9 cellular contexts compared by ENCODE assay signal in the genomic region with DNA sequence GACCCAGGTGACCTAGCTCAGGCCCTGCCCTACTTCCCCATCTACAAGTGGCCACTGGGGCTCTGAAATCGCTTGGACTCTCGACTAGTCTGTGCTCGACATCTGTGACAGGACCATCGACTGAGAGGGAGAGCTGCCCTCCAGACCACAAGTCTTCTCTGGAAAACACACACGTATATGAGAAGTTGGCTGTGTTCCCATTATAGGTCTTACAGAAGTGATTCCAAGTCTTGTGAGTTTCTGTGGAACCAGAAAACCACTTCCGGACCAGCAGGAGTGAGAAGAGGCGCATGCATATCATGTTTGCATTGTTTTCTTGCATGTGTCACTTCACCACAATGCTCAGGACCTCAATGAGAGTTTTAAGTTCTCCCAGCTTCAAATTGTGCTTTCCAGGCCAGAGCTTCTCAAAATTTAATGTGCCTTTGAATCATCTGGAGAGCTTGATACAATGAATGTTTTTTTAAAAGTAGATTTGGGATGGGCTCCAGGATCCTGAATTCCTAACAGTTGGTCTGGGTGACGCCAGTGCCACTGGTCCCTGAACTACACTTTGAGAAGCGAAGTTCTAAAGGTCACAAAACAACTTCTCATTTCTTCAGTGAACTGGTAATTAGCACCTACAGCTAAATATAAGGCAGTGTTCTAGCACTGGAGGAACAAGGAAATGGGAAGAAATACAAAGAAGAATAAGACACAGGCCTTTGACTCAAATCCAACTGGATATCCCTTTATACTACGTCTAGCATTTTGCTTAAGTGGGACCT. TPM values are rescaled to one million over a fixed set of nuclear protein-coding genes. Genes with fewer than 3 reads are reported as not detected.
DNase-seq lines count a peak whose midpoint lies in the region; ATAC-seq and TF ChIP-seq lines count a peak whose summit lies in the region.
"Had no signal": no experiment of that assay in that cellular context is flagged by ENCODE, and none has a peak within 500 bp of the region (broad histone marks: within the 10 kb centered on the region; RNA-seq: fewer than 3 reads in every experiment).

No MANE protein-coding gene starts in this region.

- peak; percentile 57 for DNase-seq in AG09309 (ENCODE audit: low read depth)
- peak; percentile 84 for DNase-seq in H4 (ENCODE audit: low spot score)
- no peak for DNase-seq in activated T-helper 2 cell treated with anti-CD3 and anti-CD28 coated beads, Interferon-gamma antibody, Interleukin-2, Interleukin-4, amounts not matched to agents 10 μg/mL and 5 μg/mL and 100 μg/mL, durations not matched to agents 14 hours and 24 hours and 36 hours (ENCODE audit: low spot score)
- no peak for DNase-seq in left colon
- DNase-seq in HuH-7.5 (ENCODE audit: low spot score) = no peak
- no peak for DNase-seq in GM19240 (ENCODE audit: insufficient read length, low spot score)
- DNase-seq in NCI-H1694 treated with DMSO at 0.1 percent for 48 hours (lab: John Stamatoyannopoulos, UW) = no peak
- no peak for DNase-seq in DMS153 (lab: John Stamatoyannopoulos, UW)
- DNase-seq: NCI-H226 had no signal

- no peaks in the 10 kb centered on the region for H3K9me3 Mint-ChIP-seq in activated T-helper 2 cell treated with anti-CD3 and anti-CD28 coated beads, Interferon-gamma antibody, Interleukin-2, Interleukin-4, amounts not matched to agents 10 μg/mL and 5 μg/mL and 100 μg/mL, durations not matched to agents 14 hours and 24 hours and 36 hours

- no peaks in the 10 kb centered on the region for H3K36me3 Mint-ChIP-seq in activated T-helper 2 cell treated with anti-CD3 and anti-CD28 coated beads, Interferon-gamma antibody, Interleukin-2, Interleukin-4, amounts not matched to agents 10 μg/mL and 5 μg/mL and 100 μg/mL, durations not matched to agents 14 hours and 24 hours and 36 hours (ENCODE audit: low read depth)

- H3K4me3 ChIP-seq in AG09309 (ENCODE audit: control insufficient read depth, low read depth, low read length) = no peak overlapping the region

- H3K27ac Mint-ChIP-seq in activated T-helper 2 cell treated with anti-CD3 and anti-CD28 coated beads, Interferon-gamma antibody, Interleukin-2, Interleukin-4, amounts not matched to agents 10 μg/mL and 5 μg/mL and 100 μg/mL, durations not matched to agents 14 hours and 24 hours and 36 hours = peak overlapping the region; percentile 73

- peak; percentile 81 for ATAC-seq in left colon

- TF ChIP-seq CTCF in AG09309 (IDR thresholded peaks at IDR 0.05; ENCODE audit: control insufficient read depth, insufficient read depth, low read depth, low read length, missing control alignments) = no peak

- no peak overlapping the region for H3K4me3 Mint-ChIP-seq in activated T-helper 2 cell treated with anti-CD3 and anti-CD28 coated beads, Interferon-gamma antibody, Interleukin-2, Interleukin-4, amounts not matched to agents 10 μg/mL and 5 μg/mL and 100 μg/mL, durations not matched to agents 14 hours and 24 hours and 36 hours (ENCODE audit: low read depth)

- intact Hi-C loops in activated T-helper 2 cell treated with anti-CD3 and anti-CD28 coated beads, Interferon-gamma antibody, Interleukin-2, Interleukin-4, amounts not matched to agents 10 μg/mL and 5 μg/mL and 100 μg/mL, durations not matched to agents 14 hours and 24 hours and 36 hours (cut with micrococcal nuclease) = no loop called here
- intact Hi-C loops in left colon (cut with DNase I, micrococcal nuclease) = no loop called here

- H3K27me3 Mint-ChIP-seq in activated T-helper 2 cell treated with anti-CD3 and anti-CD28 coated beads, Interferon-gamma antibody, Interleukin-2, Interleukin-4, amounts not matched to agents 10 μg/mL and 5 μg/mL and 100 μg/mL, durations not matched to agents 14 hours and 24 hours and 36 hours (ENCODE audit: low read depth) = no peaks in the 10 kb centered on the region

- peaks cover 32% of the 10 kb centered on the region for H3K4me1 Mint-ChIP-seq in activated T-helper 2 cell treated with anti-CD3 and anti-CD28 coated beads, Interferon-gamma antibody, Interleukin-2, Interleukin-4, amounts not matched to agents 10 μg/mL and 5 μg/mL and 100 μg/mL, durations not matched to agents 14 hours and 24 hours and 36 hours (ENCODE audit: low read depth)

RNA-seq across cellular contexts. Expression of a gene that starts 15.6 kb away (rescaled TPM):
- 0.43 and 1.6 TPM in 2 replicates for total RNA-seq in H4 (2014; rRNA removed; shearing (Covaris generic))
- total RNA-seq in activated T-helper 2 cell treated with anti-CD3 and anti-CD28 coated beads, Interferon-gamma antibody, Interleukin-2, Interleukin-4, amounts not matched to agents 10 μg/mL and 5 μg/mL and 100 μg/mL, durations not matched to agents 14 hours and 24 hours and 36 hours = 1.1 and 1.7 TPM in 2 replicates
- 1 to 10 TPM; 3.0 to 6.0 TPM for total RNA-seq in left colon

Comparison
In these comparisons a context has a peak if more than half of its experiments do, and no peak if none do; other contexts are left out.
1. DNase-seq: peak in AG09309 (single experiment) and H4 (single experiment); none in activated T-helper 2 cell treated with anti-CD3 and anti-CD28 coated beads, Interferon-gamma antibody, Interleukin-2, Interleukin-4, amounts not matched to agents 10 μg/mL and 5 μg/mL and 100 μg/mL, durations not matched to agents 14 hours and 24 hours and 36 hours (single experiment), left colon (0 of 2), HuH-7.5 (single experiment), GM19240 (single experiment), NCI-H1694 treated with DMSO at 0.1 percent for 48 hours (single experiment) and DMS153 (single experiment).